ENCODE assay signal across 11 cellular contexts in the genomic region with DNA sequence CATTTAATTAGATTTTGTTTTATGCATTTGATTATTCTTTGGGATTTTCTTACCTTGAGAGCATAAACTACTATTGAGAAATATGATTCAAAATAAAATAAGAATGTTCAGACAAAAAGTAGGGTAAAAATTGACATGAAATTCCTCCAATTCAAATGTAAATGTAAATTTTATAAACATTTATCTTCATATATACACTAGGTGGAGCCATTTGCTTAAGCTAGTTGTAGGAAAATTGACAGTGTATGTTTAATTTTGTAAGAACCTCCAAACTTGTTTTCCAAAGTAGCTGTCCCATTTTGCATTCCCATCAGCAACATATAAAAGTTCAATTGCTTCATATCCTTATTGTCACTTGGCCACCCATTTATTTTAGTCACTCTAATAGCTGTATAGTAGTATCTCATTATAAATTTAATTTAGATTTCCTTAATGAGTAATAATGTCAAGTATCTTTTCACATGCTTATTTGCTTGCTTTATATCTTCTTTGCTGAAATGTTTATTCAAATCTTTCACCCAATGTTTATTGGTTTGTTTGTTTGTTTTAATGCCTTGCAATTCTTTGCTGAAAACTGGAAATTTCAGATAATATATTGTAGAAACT. TPM values are rescaled to one million over a fixed set of nuclear protein-coding genes. Genes with fewer than 3 reads are reported as not detected.
A peak's percentile ranks its signal among the peaks of the same experiment; 100 is the strongest.
DNase-seq lines count a peak whose midpoint lies in the region; ATAC-seq and TF ChIP-seq lines count a peak whose summit lies in the region.
"Had no signal": no experiment of that assay in that cellular context is flagged by ENCODE, and none has a peak within 500 bp of the region (broad histone marks: within the 10 kb centered on the region; RNA-seq: fewer than 3 reads in every experiment).

No MANE protein-coding gene starts in this region.

- H3F3A ChIP-seq in Loucy (ENCODE audit: low read depth) = no peaks in the 10 kb centered on the region

- H2AFZ ChIP-seq in DND-41 (ENCODE audit: low read depth, low read length) = no peak overlapping the region
- H2AFZ ChIP-seq in Loucy (ENCODE audit: low read length) = no peak overlapping the region

- H3K4me1 ChIP-seq in DND-41 (ENCODE audit: insufficient read depth, low read length) (no peaks in the 10 kb centered on the region), Loucy (ENCODE audit: insufficient read depth, low read length, poor library complexity, severe bottlenecking) (no peaks in the 10 kb centered on the region), adipocyte (ENCODE audit: control insufficient read depth, insufficient read depth, low read length) (peaks cover 20% of the 10 kb centered on the region)

- peak; percentile 38 for TF ChIP-seq CTCF in DND-41 (IDR thresholded peaks at IDR 0.05; ENCODE audit: borderline replicate concordance, extremely low read depth, low read length, poor library complexity, severe bottlenecking)
- peak; percentile 50 for TF ChIP-seq CTCF in Loucy (conservative IDR thresholded peaks at IDR 0.05; ENCODE audit: low read length)

- H3K4me2 ChIP-seq in DND-41 (ENCODE audit: insufficient read depth, low read length) (no peak overlapping the region), Loucy (ENCODE audit: low read depth, low read length, poor library complexity, severe bottlenecking) (no peak overlapping the region)

- no peaks in the 10 kb centered on the region for H3K9me2 ChIP-seq in Loucy (replicated peaks; ENCODE audit: low read depth, low read length)

- no peak overlapping the region for H3K4me3 ChIP-seq in DND-41 (ENCODE audit: low read depth in 1 of 2, low read length in 2 of 2)
- H3K4me3 ChIP-seq in Loucy (ENCODE audit: low read length, poor library complexity, severe bottlenecking) = no peak overlapping the region
- H3K4me3 ChIP-seq in adipocyte (ENCODE audit: low read length) = no peak overlapping the region

- no peak for DNase-seq in DND-41
- DNase-seq in adipocyte (ENCODE audit: low read depth) = peak; percentile 77
- DNase-seq in lung microvascular endothelial cell (ENCODE audit: low read depth in 2 of 2) = peak; percentile 3 to 22
- no peak for DNase-seq in activated CD8-positive, alpha-beta memory T cell treated with anti-CD3 and anti-CD28 coated beads, Interleukin-2, amount 50 U/mL, for 48 hours
- no peak for DNase-seq in GDM1 (lab: John Stamatoyannopoulos, UW)
- DNase-seq: activated naive CD4-positive, alpha-beta T cell treated with Interleukin-2 at 50 U/mL for 16 hours; NCI-H774 had no signal

- no peaks in the 10 kb centered on the region for H3K9me3 ChIP-seq in DND-41 (ENCODE audit: insufficient read depth, low read length, severe bottlenecking)
- no peaks in the 10 kb centered on the region for H3K9me3 ChIP-seq in Loucy (ENCODE audit: insufficient read depth, low read depth, low read length)
- no peaks in the 10 kb centered on the region for H3K9me3 ChIP-seq in adipocyte (ENCODE audit: control insufficient read depth, low read length)

- H3K36me3 ChIP-seq in DND-41 (ENCODE audit: insufficient read depth, low read length) = no peaks in the 10 kb centered on the region
- no peaks in the 10 kb centered on the region for H3K36me3 ChIP-seq in Loucy (ENCODE audit: insufficient read depth, low read length)
- H3K36me3 ChIP-seq in adipocyte (ENCODE audit: control insufficient read depth, insufficient read depth, low read length, severe bottlenecking) = no peaks in the 10 kb centered on the region

- H3K79me2 ChIP-seq in DND-41 (ENCODE audit: insufficient read depth, low read length) (no peaks in the 10 kb centered on the region), Loucy (ENCODE audit: insufficient read depth, low read length) (no peaks in the 10 kb centered on the region)

- no peak overlapping the region for H3K27ac ChIP-seq in DND-41 (ENCODE audit: low read length)

- H4K20me1 ChIP-seq in DND-41 (ENCODE audit: insufficient read depth, low read length) = no peaks in the 10 kb centered on the region
- no peaks in the 10 kb centered on the region for H4K20me1 ChIP-seq in Loucy (ENCODE audit: insufficient read depth, low read length, poor library complexity, severe bottlenecking)

- ATAC-seq in DND-41 (ENCODE audit: insufficient read depth, low read depth) = no peak
- ATAC-seq in esophagus mucosa = no peak
- no peak for ATAC-seq in HG03520 (IDR thresholded peaks at IDR 0.05; ENCODE audit: unreplicated experiment)

- no peaks in the 10 kb centered on the region for H3K27me3 ChIP-seq in DND-41 (ENCODE audit: insufficient read depth, low read length, poor library complexity)
- no peaks in the 10 kb centered on the region for H3K27me3 ChIP-seq in Loucy (ENCODE audit: insufficient read depth, low read length, poor library complexity, severe bottlenecking)
- no peaks in the 10 kb centered on the region for H3K27me3 ChIP-seq in adipocyte (replicated peaks; ENCODE audit: control insufficient read depth, insufficient read depth, low read length)

- no peak overlapping the region for H3K9ac ChIP-seq in DND-41 (ENCODE audit: low read depth, low read length)
- no peak overlapping the region for H3K9ac ChIP-seq in Loucy (ENCODE audit: low read depth, low read length, poor library complexity, severe bottlenecking)
- no peak overlapping the region for H3K9ac ChIP-seq in adipocyte (ENCODE audit: low read length)

RNA-seq across cellular contexts. Expression of gene SLCO6A1, which starts 37.6 kb away (rescaled TPM):
- total RNA-seq in lung microvascular endothelial cell (not detected in 2 replicates), esophagus mucosa (not detected)
- total RNA-seq: mononuclear cell had no signal

Comparison
In these comparisons a context has a peak if more than half of its experiments do, and no peak if none do; other contexts are left out.
1. DNase-seq: peak in adipocyte (single experiment) and lung microvascular endothelial cell (2 of 2); none in DND-41 (single experiment), activated CD8-positive, alpha-beta memory T cell treated with anti-CD3 and anti-CD28 coated beads, Interleukin-2, amount 50 U/mL, for 48 hours (single experiment) and GDM1 (single experiment).